Comparison of ENCODE assay signal across 9 cellular contexts in the genomic region with DNA sequence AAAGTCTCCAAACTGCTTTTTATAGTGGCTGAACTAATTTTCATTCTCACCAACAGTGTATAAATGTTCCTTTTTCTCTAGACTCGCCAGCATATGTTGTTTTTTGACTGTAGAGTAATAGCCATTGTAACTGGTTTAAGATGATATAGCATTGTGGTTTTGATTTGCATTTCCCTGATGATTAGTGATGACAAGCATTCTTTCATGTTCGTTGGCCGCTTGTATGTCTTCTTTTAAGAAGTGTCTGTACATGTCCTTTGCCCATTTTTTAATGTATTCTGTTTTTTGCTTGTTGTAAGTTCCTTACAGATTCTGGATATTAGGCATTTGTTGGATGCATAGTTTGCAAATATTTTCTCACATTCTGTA.
DNase-seq lines count a peak whose midpoint lies in the region; ATAC-seq and TF ChIP-seq lines count a peak whose summit lies in the region.
"Had no signal": no experiment of that assay in that cellular context is flagged by ENCODE, and none has a peak within 500 bp of the region (broad histone marks: within the 10 kb centered on the region; RNA-seq: fewer than 3 reads in every experiment).

No MANE protein-coding gene starts in this region.

- H2BK12ac ChIP-seq in trophoblast cell (ENCODE audit: low read length) = no peak overlapping the region

- no peak overlapping the region for H3K4ac ChIP-seq in trophoblast cell (ENCODE audit: low read depth, low read length)

- no peak overlapping the region for H3K23ac ChIP-seq in trophoblast cell (ENCODE audit: low read length)

- no peak overlapping the region for H3K4me2 ChIP-seq in trophoblast cell (ENCODE audit: low read length)

- WGBS in adrenal gland, 4 donors = 45 to 56% (median 52%) methylated on average over 3 of the region's 3 CpGs
- WGBS in trophoblast cell (ENCODE audit: extremely low coverage, insufficient coverage, insufficient read length) = no CpG with 5 or more reads among the region's 3 CpGs

- no peak overlapping the region for H2BK120ac ChIP-seq in trophoblast cell (ENCODE audit: insufficient read depth, low read length, poor library complexity)

- no peak overlapping the region for H4K91ac ChIP-seq in trophoblast cell (ENCODE audit: low read depth, low read length)

- H3K9me3 ChIP-seq in lower lobe of right lung (no peaks in the 10 kb centered on the region), adrenal gland (replicated peaks in 1 of 3) (peaks cover 0 to 5% (median 0%) of the 10 kb centered on the region in 3 donors), trophoblast cell (ENCODE audit: insufficient read depth, low read depth, low read length) (peaks cover 2% of the 10 kb centered on the region)

- peak overlapping the region; percentile 66 for H3K27ac ChIP-seq in lower lobe of right lung
- peak overlapping the region in 2 of 5 donors; percentile 23 to 47 for H3K27ac ChIP-seq in adrenal gland
- H3K27ac ChIP-seq in trophoblast cell (ENCODE audit: low read depth, low read length) = no peak overlapping the region
- H3K27ac ChIP-seq: epithelial cell of prostate had no signal

- H3K36me3 ChIP-seq in lower lobe of right lung = no peaks in the 10 kb centered on the region
- H3K36me3 ChIP-seq in adrenal gland (replicated peaks in 1 of 2) = no peaks in the 10 kb centered on the region
- no peaks in the 10 kb centered on the region for H3K36me3 ChIP-seq in trophoblast cell (ENCODE audit: control insufficient read depth in 1 of 2, insufficient read depth in 2 of 2, low read length in 2 of 2)

- no peak overlapping the region for H3K14ac ChIP-seq in trophoblast cell (ENCODE audit: low read length)

- H3K27me3 ChIP-seq in lower lobe of right lung (ENCODE audit: low read depth) (no peaks in the 10 kb centered on the region), adrenal gland (no peaks in the 10 kb centered on the region), trophoblast cell (ENCODE audit: insufficient read depth, low read length) (no peaks in the 10 kb centered on the region)

- intact Hi-C loops in lower lobe of right lung (cut with DNase I) (no loop called here), adrenal gland (cut with DNase I) (no loop called here)

- peak; percentile 40 for ATAC-seq in GM18868 (IDR thresholded peaks at IDR 0.05; ENCODE audit: unreplicated experiment)
- ATAC-seq in HG03066 (IDR thresholded peaks at IDR 0.05; ENCODE audit: low read depth, unreplicated experiment) = peak; percentile 57
- ATAC-seq in SK-N-SH treated with all-trans-retinoic acid at 6 μM for 48 hours = peak; percentile 74
- peak in 1 of 2 donors; percentile 43 for ATAC-seq in lower lobe of right lung

- no peak overlapping the region for H3K9ac ChIP-seq in trophoblast cell (ENCODE audit: low read length)

- TF ChIP-seq CTCF in lower lobe of right lung (IDR thresholded peaks at IDR 0.05) (no peak), adrenal gland (IDR thresholded peaks at IDR 0.05) (no peak)

- no peak overlapping the region for H3K18ac ChIP-seq in trophoblast cell (ENCODE audit: low read length)

- no peak for TF ChIP-seq POLR2A in adrenal gland (IDR thresholded peaks at IDR 0.05)

- H3K4me3 ChIP-seq in lower lobe of right lung = peak overlapping the region; percentile 53
- peak overlapping the region in 2 of 4 donors; percentile 16 to 56 for H3K4me3 ChIP-seq in adrenal gland
- H3K4me3 ChIP-seq in trophoblast cell (ENCODE audit: low read depth, low read length) = no peak overlapping the region

- no peak overlapping the region for H2BK5ac ChIP-seq in trophoblast cell (ENCODE audit: low read depth, low read length, poor library complexity)

- H3K4me1 ChIP-seq in lower lobe of right lung = no peaks in the 10 kb centered on the region
- no peaks in the 10 kb centered on the region for H3K4me1 ChIP-seq in adrenal gland (replicated peaks in 1 of 2)
- no peaks in the 10 kb centered on the region for H3K4me1 ChIP-seq in trophoblast cell (ENCODE audit: control insufficient read depth in 1 of 2, insufficient read depth in 2 of 2, low read length in 2 of 2)

- no peak overlapping the region for H4K12ac ChIP-seq in trophoblast cell (ENCODE audit: low read depth, low read length)

- no peak overlapping the region for H2AK5ac ChIP-seq in trophoblast cell (ENCODE audit: low read length)

- peak; percentile 11 for DNase-seq in A172 (ENCODE audit: low spot score)
- DNase-seq in lower lobe of right lung = no peak
- no peak for DNase-seq in adrenal gland
- no peak for DNase-seq in trophoblast cell
- DNase-seq in cerebellum (ENCODE audit: low spot score) = no peak

- no peak overlapping the region for H2AFZ ChIP-seq in trophoblast cell (ENCODE audit: insufficient read depth, low read length, poor library complexity)

- no peak overlapping the region for H4K8ac ChIP-seq in trophoblast cell (ENCODE audit: low read depth, low read length)

- no peaks in the 10 kb centered on the region for H3K79me1 ChIP-seq in trophoblast cell (ENCODE audit: low read length)

- no peaks in the 10 kb centered on the region for H3K79me2 ChIP-seq in trophoblast cell (ENCODE audit: control insufficient read depth, insufficient read depth, low read length, poor library complexity)

TF ChIP-seq in SK-N-SH treated with all-trans-retinoic acid at 6 μM for 48 hours, 23 proteins besides CTCF, POLR2A, EP300 and RAD21:
- TF ChIP-seq GLIS3 (CRISPR knock-in tag; IDR thresholded peaks at IDR 0.05) (no peak), TOX (CRISPR knock-in tag; IDR thresholded peaks at IDR 0.05; ENCODE audit: borderline replicate concordance) (no peak), ZNF565 (CRISPR knock-in tag; conservative IDR thresholded peaks at IDR 0.05; ENCODE audit: low read depth) (no peak), ISL1 (CRISPR knock-in tag; IDR thresholded peaks at IDR 0.05) (no peak), ESRRG (CRISPR knock-in tag; IDR thresholded peaks at IDR 0.05) (no peak), ZFP3 (CRISPR knock-in tag; IDR thresholded peaks at IDR 0.05) (no peak)
- TF ChIP-seq, protein P1, sequence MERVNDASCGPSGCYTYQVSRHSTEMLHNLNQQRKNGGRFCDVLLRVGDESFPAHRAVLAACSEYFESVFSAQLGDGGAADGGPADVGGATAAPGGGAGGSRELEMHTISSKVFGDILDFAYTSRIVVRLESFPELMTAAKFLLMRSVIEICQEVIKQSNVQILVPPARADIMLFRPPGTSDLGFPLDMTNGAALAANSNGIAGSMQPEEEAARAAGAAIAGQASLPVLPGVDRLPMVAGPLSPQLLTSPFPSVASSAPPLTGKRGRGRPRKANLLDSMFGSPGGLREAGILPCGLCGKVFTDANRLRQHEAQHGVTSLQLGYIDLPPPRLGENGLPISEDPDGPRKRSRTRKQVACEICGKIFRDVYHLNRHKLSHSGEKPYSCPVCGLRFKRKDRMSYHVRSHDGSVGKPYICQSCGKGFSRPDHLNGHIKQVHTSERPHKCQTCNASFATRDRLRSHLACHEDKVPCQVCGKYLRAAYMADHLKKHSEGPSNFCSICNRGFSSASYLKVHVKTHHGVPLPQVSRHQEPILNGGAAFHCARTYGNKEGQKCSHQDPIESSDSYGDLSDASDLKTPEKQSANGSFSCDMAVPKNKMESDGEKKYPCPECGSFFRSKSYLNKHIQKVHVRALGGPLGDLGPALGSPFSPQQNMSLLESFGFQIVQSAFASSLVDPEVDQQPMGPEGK (CRISPR knock-in tag; IDR thresholded peaks at IDR 0.05; ENCODE audit: borderline replicate concordance) = no peak
- TF ChIP-seq, protein P2, sequence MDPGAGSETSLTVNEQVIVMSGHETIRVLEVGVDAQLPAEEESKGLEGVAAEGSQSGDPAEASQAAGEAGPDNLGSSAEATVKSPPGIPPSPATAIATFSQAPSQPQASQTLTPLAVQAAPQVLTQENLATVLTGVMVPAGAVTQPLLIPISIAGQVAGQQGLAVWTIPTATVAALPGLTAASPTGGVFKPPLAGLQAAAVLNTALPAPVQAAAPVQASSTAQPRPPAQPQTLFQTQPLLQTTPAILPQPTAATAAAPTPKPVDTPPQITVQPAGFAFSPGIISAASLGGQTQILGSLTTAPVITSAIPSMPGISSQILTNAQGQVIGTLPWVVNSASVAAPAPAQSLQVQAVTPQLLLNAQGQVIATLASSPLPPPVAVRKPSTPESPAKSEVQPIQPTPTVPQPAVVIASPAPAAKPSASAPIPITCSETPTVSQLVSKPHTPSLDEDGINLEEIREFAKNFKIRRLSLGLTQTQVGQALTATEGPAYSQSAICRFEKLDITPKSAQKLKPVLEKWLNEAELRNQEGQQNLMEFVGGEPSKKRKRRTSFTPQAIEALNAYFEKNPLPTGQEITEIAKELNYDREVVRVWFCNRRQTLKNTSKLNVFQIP (CRISPR knock-in tag; IDR thresholded peaks at IDR 0.05; ENCODE audit: borderline replicate concordance, low read depth) = no peak
TF ChIP-seq in SK-N-SH treated with all-trans-retinoic acid at 6 μM for 48 hours: peak in this region for 0.
